In genomic region chr5:76351176-76351575, GRCh38 we compare ENCODE assay signal across 18 cellular contexts. TPM values are rescaled to one million over a fixed set of nuclear protein-coding genes. Genes with fewer than 3 reads are reported as not detected.
A peak's percentile ranks its signal among the peaks of the same experiment; 100 is the strongest.
DNase-seq lines count a peak whose midpoint lies in the region; ATAC-seq lines count a peak whose summit lies in the region.
"Had no signal": no experiment of that assay in that cellular context is flagged by ENCODE, and none has a peak within 500 bp of the region (broad histone marks: within the 10 kb centered on the region; RNA-seq: fewer than 3 reads in every experiment).

No MANE protein-coding gene starts in this region.

- H3K9me3 Mint-ChIP-seq in naive thymus-derived CD8-positive, alpha-beta T cell, result no peaks in the 10 kb centered on the region
- peaks cover 1% of the 10 kb centered on the region for H3K9me3 Mint-ChIP-seq in activated CD4-positive, alpha-beta memory T cell treated with anti-CD3 and anti-CD28 coated beads, Interleukin-2, amount 10 ng/mL, durations not matched to agents 7 days and 5 days
- H3K9me3 Mint-ChIP-seq: activated T-cell treated with anti-CD3 and anti-CD28 coated beads, Interleukin-2, amount 50 U/mL, for 72 hours; T-helper 2 cell treated with Interferon-gamma antibody and Interleukin-4, amounts not matched to agents 5 μg/mL and 100 μg/mL, for 36 hours had no signal

- DNase-seq in naive thymus-derived CD8-positive, alpha-beta T cell, result no peak
- no peak for DNase-seq in T1000 (lab: John Stamatoyannopoulos, UW)
- DNase-seq in activated CD4-positive, alpha-beta memory T cell treated with anti-CD3 and anti-CD28 coated beads, Interleukin-2, amount 10 ng/mL, durations not matched to agents 7 days and 5 days, result no peak
- no peak for DNase-seq in anterior cingulate cortex (lab: John Stamatoyannopoulos, UW)
- DNase-seq: activated CD4-positive, alpha-beta T cell treated with anti-CD3 and anti-CD28 coated beads, Interleukin-2, amount 50 U/mL, for 1 hour; activated T-cell treated with anti-CD3 and anti-CD28 coated beads, Interleukin-2, amount 50 U/mL, for 72 hours; colonic mucosa; COR-L47; left cardiac atrium; NCI-H1417; NCI-H69; posterior cingulate gyrus; thyroid gland had no signal

- no peak overlapping the region for H3K4me3 Mint-ChIP-seq in naive thymus-derived CD8-positive, alpha-beta T cell
- no peak overlapping the region for H3K4me3 Mint-ChIP-seq in activated CD4-positive, alpha-beta memory T cell treated with anti-CD3 and anti-CD28 coated beads, Interleukin-2, amount 10 ng/mL, durations not matched to agents 7 days and 5 days
- H3K4me3 Mint-ChIP-seq: activated T-cell treated with anti-CD3 and anti-CD28 coated beads, Interleukin-2, amount 50 U/mL, for 72 hours; T-helper 2 cell treated with Interferon-gamma antibody and Interleukin-4, amounts not matched to agents 5 μg/mL and 100 μg/mL, for 36 hours had no signal

- H3K4me1 Mint-ChIP-seq in naive thymus-derived CD8-positive, alpha-beta T cell, result peaks cover 0 to 10% (median 0%) of the 10 kb centered on the region in 4 donors
- H3K4me1 Mint-ChIP-seq in activated CD4-positive, alpha-beta memory T cell treated with anti-CD3 and anti-CD28 coated beads, Interleukin-2, amount 10 ng/mL, durations not matched to agents 7 days and 5 days, result peaks cover 2% of the 10 kb centered on the region

- CTCF ChIA-PET in activated CD4-positive, alpha-beta memory T cell treated with anti-CD3 and anti-CD28 coated beads, Interleukin-2, amount 10 ng/mL, durations not matched to agents 7 days and 5 days (lab: Charles Lee), result interaction anchor here (0.7 to 1.2 kb wide), 2 partner anchors 188 to 232 kb away, joined by 3 to 4 read pairs; no protein-coding TSS in a partner anchor

- ATAC-seq in GM18498 (IDR thresholded peaks at IDR 0.05; ENCODE audit: unreplicated experiment) (peak; percentile 19), GM21360 (IDR thresholded peaks at IDR 0.05; ENCODE audit: unreplicated experiment) (peak; percentile 20), HG02763 (IDR thresholded peaks at IDR 0.05; ENCODE audit: unreplicated experiment) (peak; percentile 19), HG03460 (IDR thresholded peaks at IDR 0.05; ENCODE audit: unreplicated experiment) (peak; percentile 17)
- no peak for ATAC-seq in naive thymus-derived CD8-positive, alpha-beta T cell
- ATAC-seq: activated T-cell treated with anti-CD3 and anti-CD28 coated beads, Interleukin-2, amount 50 U/mL, for 72 hours; left cardiac atrium had no signal

- peak overlapping the region in 1 of 10 donors; percentile 78 for H3K27ac Mint-ChIP-seq in naive thymus-derived CD8-positive, alpha-beta T cell
- H3K27ac Mint-ChIP-seq in activated CD4-positive, alpha-beta memory T cell treated with anti-CD3 and anti-CD28 coated beads, Interleukin-2, amount 10 ng/mL, durations not matched to agents 7 days and 5 days, result no peak overlapping the region
- H3K27ac Mint-ChIP-seq: activated T-cell treated with anti-CD3 and anti-CD28 coated beads, Interleukin-2, amount 50 U/mL, for 72 hours; T-helper 2 cell treated with Interferon-gamma antibody and Interleukin-4, amounts not matched to agents 5 μg/mL and 100 μg/mL, for 36 hours had no signal

- no peaks in the 10 kb centered on the region for H3K27me3 Mint-ChIP-seq in naive thymus-derived CD8-positive, alpha-beta T cell
- H3K27me3 Mint-ChIP-seq in activated CD4-positive, alpha-beta memory T cell treated with anti-CD3 and anti-CD28 coated beads, Interleukin-2, amount 10 ng/mL, durations not matched to agents 7 days and 5 days, result no peaks in the 10 kb centered on the region

- H3K36me3 Mint-ChIP-seq in naive thymus-derived CD8-positive, alpha-beta T cell, result no peaks in the 10 kb centered on the region
- H3K36me3 Mint-ChIP-seq in activated CD4-positive, alpha-beta memory T cell treated with anti-CD3 and anti-CD28 coated beads, Interleukin-2, amount 10 ng/mL, durations not matched to agents 7 days and 5 days (ENCODE audit: low read depth), result no peaks in the 10 kb centered on the region

- POLR2A ChIA-PET in naive thymus-derived CD8-positive, alpha-beta T cell (lab: Charles Lee), result interaction anchor here (0.7 to 1.8 kb wide), 2 partner anchors 41 to 65 kb away, joined by 5 to 6 read pairs; no protein-coding TSS in a partner anchor
- POLR2A ChIA-PET in activated CD4-positive, alpha-beta memory T cell treated with anti-CD3 and anti-CD28 coated beads, Interleukin-2, amount 10 ng/mL, durations not matched to agents 7 days and 5 days (lab: Charles Lee), result interaction anchor here (1.0 to 1.2 kb wide), 2 partner anchors 20 to 82 kb away, joined by 3 read pairs; no protein-coding TSS in a partner anchor

RNA-seq across cellular contexts. Expression of gene IQGAP2, which starts 51.9 kb away (rescaled TPM):
- 10 to 100 TPM; 66.7 to 74.0 TPM for total RNA-seq in naive thymus-derived CD8-positive, alpha-beta T cell
- polyA plus RNA-seq in naive thymus-derived CD8-positive, alpha-beta T cell, result 10 to 100 TPM; 16.2 to 22.0 (median 19.5) TPM
- 100 to 1,000 TPM; 118 to 124 TPM for total RNA-seq in activated CD4-positive, alpha-beta memory T cell treated with anti-CD3 and anti-CD28 coated beads, Interleukin-2, amount 10 ng/mL, durations not matched to agents 7 days and 5 days

Comparison
In these comparisons a context has a peak if more than half of its experiments do, and no peak if none do; other contexts are left out.
1. ATAC-seq: peak in GM18498 (single experiment), GM21360 (single experiment), HG02763 (single experiment) and HG03460 (single experiment); none in naive thymus-derived CD8-positive, alpha-beta T cell (0 of 2).